ENCODE assay signal across 28 cellular contexts in genomic region chr5:141982626-141983025, GRCh38. TPM values are rescaled to one million over a fixed set of nuclear protein-coding genes. Genes with fewer than 3 reads are reported as not detected.
"Had no signal": no experiment of that assay in that cellular context is flagged by ENCODE, and none has a peak within 500 bp of the region (broad histone marks: within the 10 kb centered on the region; RNA-seq: fewer than 3 reads in every experiment).

No MANE protein-coding gene starts in this region.

- FAIRE-seq: endometrium, islet of Langerhans, keratinocyte had no signal

- H3K4me3 Mint-ChIP-seq: dendritic cell treated with granulocyte-macrophage colony-stimulating factor and Interleukin-4, amounts not matched to agents 40 ng/mL and 50 ng/mL, for 4 days; effector memory CD8-positive, alpha-beta T cell; endodermal cell; mesothelial cell of epicardium had no signal

- H3K27ac Mint-ChIP-seq: dendritic cell treated with granulocyte-macrophage colony-stimulating factor and Interleukin-4, amounts not matched to agents 40 ng/mL and 50 ng/mL, for 4 days; endodermal cell; mesothelial cell of epicardium had no signal

- ATAC-seq: effector memory CD8-positive, alpha-beta T cell; esophagus mucosa; gastrocnemius medialis; heart right ventricle; left cardiac atrium; lower lobe of right lung; mucosa of descending colon had no signal

- H3K27me3 Mint-ChIP-seq: dendritic cell treated with granulocyte-macrophage colony-stimulating factor and Interleukin-4, amounts not matched to agents 40 ng/mL and 50 ng/mL, for 4 days; effector memory CD8-positive, alpha-beta T cell had no signal

- H3K27ac ChIP-seq: colonic mucosa, epithelial cell of prostate, esophagus squamous epithelium, gastrocnemius medialis, heart right ventricle, left ventricle myocardium inferior, lower lobe of right lung had no signal

- H3K4me3 ChIP-seq: colonic mucosa, esophagus squamous epithelium, gastrocnemius medialis, heart right ventricle, left ventricle myocardium inferior, lower lobe of right lung, mucosa of descending colon had no signal

- H3K4me1 Mint-ChIP-seq: endodermal cell, mesothelial cell of epicardium had no signal

- H3K27me3 ChIP-seq: colonic mucosa, esophagus squamous epithelium, gastrocnemius medialis, heart right ventricle had no signal

- H3K9me3 Mint-ChIP-seq: dendritic cell treated with granulocyte-macrophage colony-stimulating factor and Interleukin-4, amounts not matched to agents 40 ng/mL and 50 ng/mL, for 4 days; effector memory CD8-positive, alpha-beta T cell; endodermal cell; mesothelial cell of epicardium had no signal

- DNase-seq: colonic mucosa; cortex of kidney; effector CD8-positive, alpha-beta T cell; effector memory CD8-positive, alpha-beta T cell; endodermal cell; erythroblast; esophagus squamous epithelium; foreskin fibroblast; foreskin melanocyte; gastrocnemius medialis; glutamatergic neuron; head of caudate nucleus; heart right ventricle; hippocampal formation; left cardiac atrium; left ventricle myocardium inferior; lower lobe of right lung; mesenchymal stem cell; mucosa of descending colon had no signal

- H3K4me1 ChIP-seq: colonic mucosa, esophagus squamous epithelium, lower lobe of right lung had no signal

- H3K9me3 ChIP-seq: colonic mucosa, esophagus squamous epithelium, gastrocnemius medialis, heart right ventricle, left ventricle myocardium inferior, lower lobe of right lung, mucosa of descending colon had no signal

RNA-seq across cellular contexts. Expression of gene PCDH12, which starts 24.6 kb away (rescaled TPM):
- total RNA-seq: endodermal cell, kidney epithelial cell, myocyte had no signal
